ENCODE assay signal across 8 cellular contexts in genomic region chr9:120579139-120579749, GRCh38. TPM values are rescaled to one million over a fixed set of nuclear protein-coding genes. Genes with fewer than 3 reads are reported as not detected.
A peak's percentile ranks its signal among the peaks of the same experiment; 100 is the strongest.
DNase-seq lines count a peak whose midpoint lies in the region; ATAC-seq and TF ChIP-seq lines count a peak whose summit lies in the region.

No MANE protein-coding gene starts in this region.

- H3K27me3 ChIP-seq in CD8-positive, alpha-beta memory T cell (ENCODE audit: insufficient read depth, low read length, poor library complexity, severe bottlenecking): no peaks in the 10 kb centered on the region
- no peaks in the 10 kb centered on the region for H3K27me3 ChIP-seq in hepatocyte

- no peaks in the 10 kb centered on the region for H3K27me3 Mint-ChIP-seq in CD8-positive, alpha-beta memory T cell
- no peaks in the 10 kb centered on the region for H3K27me3 Mint-ChIP-seq in activated CD8-positive, alpha-beta T cell treated with anti-CD3 and anti-CD28 coated beads, Interleukin-2, amount 10 ng/mL, durations not matched to agents 7 days and 5 days (ENCODE audit: low read depth)

- peaks cover 53% of the 10 kb centered on the region for H3K79me2 ChIP-seq in hepatocyte

- peak overlapping the region; percentile 91 to 97 (median 94) for H3K4me3 Mint-ChIP-seq in CD8-positive, alpha-beta memory T cell
- H3K4me3 Mint-ChIP-seq in activated CD8-positive, alpha-beta T cell treated with anti-CD3 and anti-CD28 coated beads, Interleukin-2, amount 10 ng/mL, durations not matched to agents 7 days and 5 days: peak overlapping the region; percentile 98

- WGBS in hepatocyte (ENCODE audit: low lambda C conversion rate, missing lambda C conversion rate): 23% methylated on average over 9 of the region's 9 CpGs

- CTCF ChIA-PET in CD8-positive, alpha-beta memory T cell (lab: Charles Lee): no interaction called here
- CTCF ChIA-PET in activated CD8-positive, alpha-beta T cell treated with anti-CD3 and anti-CD28 coated beads, Interleukin-2, amount 10 ng/mL, durations not matched to agents 7 days and 5 days (lab: Charles Lee): no interaction called here

- peak in 1 of 5 donors; percentile 1 for DNase-seq in CD8-positive, alpha-beta memory T cell
- no peak for DNase-seq in activated CD8-positive, alpha-beta T cell treated with anti-CD3 and anti-CD28 coated beads, Interleukin-2, amount 10 ng/mL, durations not matched to agents 7 days and 5 days
- peak; percentile 40 for DNase-seq in hepatocyte (ENCODE audit: low spot score)
- no peak for DNase-seq in SIG-M5 (lab: John Stamatoyannopoulos, UW)
- DNase-seq in activated CD8-positive, alpha-beta memory T cell treated with anti-CD3 and anti-CD28 coated beads for 24 hours: no peak

- peak overlapping the region; percentile 85 for H2AFZ ChIP-seq in hepatocyte

- no peaks in the 10 kb centered on the region for H3K9me3 ChIP-seq in CD8-positive, alpha-beta memory T cell (ENCODE audit: low read length)
- no peaks in the 10 kb centered on the region for H3K9me3 ChIP-seq in hepatocyte (ENCODE audit: low read depth)

- peaks cover 51 to 83% (median 72%) of the 10 kb centered on the region in 3 donors for H3K4me1 Mint-ChIP-seq in CD8-positive, alpha-beta memory T cell
- peaks cover 58% of the 10 kb centered on the region for H3K4me1 Mint-ChIP-seq in activated CD8-positive, alpha-beta T cell treated with anti-CD3 and anti-CD28 coated beads, Interleukin-2, amount 10 ng/mL, durations not matched to agents 7 days and 5 days (ENCODE audit: low read depth)

- no peak for TF ChIP-seq CTCF in hepatocyte (IDR thresholded peaks at IDR 0.05; ENCODE audit: poor library complexity)

- H3K9me3 Mint-ChIP-seq in CD8-positive, alpha-beta memory T cell: no peaks in the 10 kb centered on the region
- peaks cover 5% of the 10 kb centered on the region for H3K9me3 Mint-ChIP-seq in activated CD8-positive, alpha-beta T cell treated with anti-CD3 and anti-CD28 coated beads, Interleukin-2, amount 10 ng/mL, durations not matched to agents 7 days and 5 days (ENCODE audit: insufficient read depth)

- ATAC-seq in HG02973 (IDR thresholded peaks at IDR 0.05; ENCODE audit: unreplicated experiment) (peak; percentile 8), HG02885 (IDR thresholded peaks at IDR 0.05; ENCODE audit: poor library complexity, unreplicated experiment) (no peak)
- no peak for ATAC-seq in activated CD8-positive, alpha-beta T cell treated with anti-CD3 and anti-CD28 coated beads, Interleukin-2, amount 10 ng/mL, durations not matched to agents 7 days and 5 days

- no peaks in the 10 kb centered on the region for H3K9me2 ChIP-seq in hepatocyte (replicated peaks; ENCODE audit: insufficient read depth)

- H3K4me3 ChIP-seq in CD8-positive, alpha-beta memory T cell (ENCODE audit: low read length): peak overlapping the region; percentile 98
- H3K4me3 ChIP-seq in hepatocyte (peak overlapping the region; percentile 64), skin epidermis (peak overlapping the region; percentile 92 to 99 (median 98))

- H3K36me3 ChIP-seq in CD8-positive, alpha-beta memory T cell (ENCODE audit: insufficient read depth, low read length): no peaks in the 10 kb centered on the region
- no peaks in the 10 kb centered on the region for H3K36me3 ChIP-seq in hepatocyte (replicated peaks; ENCODE audit: insufficient read depth, low read depth)

- peaks cover 19% of the 10 kb centered on the region for H3K4me1 ChIP-seq in CD8-positive, alpha-beta memory T cell (ENCODE audit: insufficient read depth, low read length)
- H3K4me1 ChIP-seq in hepatocyte (ENCODE audit: insufficient read depth): peaks cover 9% of the 10 kb centered on the region

- POLR2A ChIA-PET in CD8-positive, alpha-beta memory T cell (lab: Charles Lee): interaction anchor here (1.2 kb wide), 1 partner anchor 1685 kb away, joined by 3 read pairs; the partner anchor contains the start of genes MRRF and RBM18
- POLR2A ChIA-PET in activated CD8-positive, alpha-beta T cell treated with anti-CD3 and anti-CD28 coated beads, Interleukin-2, amount 10 ng/mL, durations not matched to agents 7 days and 5 days (lab: Charles Lee): interaction anchor here (0.6 to 1.7 kb wide), 3 partner anchors 8 to 247 kb away, joined by 3 to 4 read pairs (median 3); no protein-coding TSS in a partner anchor

- H3K36me3 Mint-ChIP-seq in CD8-positive, alpha-beta memory T cell: peaks cover 0 to 29% (median 0%) of the 10 kb centered on the region in 3 donors
- peaks cover 26% of the 10 kb centered on the region for H3K36me3 Mint-ChIP-seq in activated CD8-positive, alpha-beta T cell treated with anti-CD3 and anti-CD28 coated beads, Interleukin-2, amount 10 ng/mL, durations not matched to agents 7 days and 5 days (ENCODE audit: low read depth)

- no peaks in the 10 kb centered on the region for H4K20me1 ChIP-seq in hepatocyte (ENCODE audit: insufficient read depth, poor library complexity, severe bottlenecking)

- H3K27ac Mint-ChIP-seq in CD8-positive, alpha-beta memory T cell: peak overlapping the region; percentile 92 to 98 (median 96)
- H3K27ac Mint-ChIP-seq in activated CD8-positive, alpha-beta T cell treated with anti-CD3 and anti-CD28 coated beads, Interleukin-2, amount 10 ng/mL, durations not matched to agents 7 days and 5 days: peak overlapping the region; percentile 96

- H3K4me2 ChIP-seq in hepatocyte: peak overlapping the region; percentile 86

- peak overlapping the region; percentile 82 for H3K27ac ChIP-seq in CD8-positive, alpha-beta memory T cell (ENCODE audit: low read depth, low read length)
- H3K27ac ChIP-seq in hepatocyte (peak overlapping the region; percentile 60), skin epidermis (peak overlapping the region; percentile 40 to 94 (median 81))

RNA-seq across cellular contexts. Expression of gene CDK5RAP2, which starts 0.7 kb away (rescaled TPM):
- total RNA-seq in CD8-positive, alpha-beta memory T cell: 10 to 100 TPM; 56.6 to 56.8 TPM
- polyA plus RNA-seq in CD8-positive, alpha-beta memory T cell: 34.0 TPM
- total RNA-seq in activated CD8-positive, alpha-beta T cell treated with anti-CD3 and anti-CD28 coated beads, Interleukin-2, amount 10 ng/mL, durations not matched to agents 7 days and 5 days: 100 to 1,000 TPM; 107 to 124 TPM
- total RNA-seq in hepatocyte: 28.0 and 30.9 TPM in 2 replicates
- polyA plus RNA-seq in hepatocyte: 23.9 and 28.8 TPM in 2 replicates
